Comparison of ENCODE assay signal across 17 cellular contexts in the genomic region with DNA sequence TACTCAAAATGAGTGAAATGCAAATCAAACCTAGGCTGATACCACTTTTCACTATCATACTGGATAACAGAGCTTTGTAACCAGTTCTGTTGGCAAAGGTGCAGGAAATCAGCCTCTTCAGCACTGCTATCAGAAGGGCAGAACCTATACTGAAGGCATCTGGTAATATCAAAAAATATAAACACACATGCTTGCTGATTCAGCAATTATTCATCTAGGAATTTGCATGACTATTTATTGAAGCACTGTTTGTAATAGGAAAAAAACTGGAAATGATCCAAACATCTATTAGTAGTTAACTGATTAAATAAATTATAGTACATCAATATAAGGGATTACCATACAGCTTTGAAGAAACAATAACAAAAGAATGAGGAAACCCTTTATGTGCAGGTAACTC. TPM values are rescaled to one million over a fixed set of nuclear protein-coding genes. Genes with fewer than 3 reads are reported as not detected.
"Had no signal": no experiment of that assay in that cellular context is flagged by ENCODE, and none has a peak within 500 bp of the region (broad histone marks: within the 10 kb centered on the region; RNA-seq: fewer than 3 reads in every experiment).

No MANE protein-coding gene starts in this region.

- ATAC-seq: activated CD8-positive, alpha-beta memory T cell treated with anti-CD3 and anti-CD28 coated beads, Interleukin-2, amount 10 ng/mL, durations not matched to agents 7 days and 5 days had no signal

- H3K27me3 ChIP-seq: colonic mucosa, esophagus squamous epithelium, vagina had no signal

- H3K4me1 ChIP-seq: colonic mucosa, vagina had no signal

- H3K27ac ChIP-seq: colonic mucosa, esophagus squamous epithelium, skin epidermis, vagina had no signal

- FAIRE-seq: islet of Langerhans had no signal

- H3K36me3 ChIP-seq: colonic mucosa, esophagus squamous epithelium, vagina had no signal

- DNase-seq: activated B cell treated with CpG ODN at 0.5 μM for 24 hours; activated CD4-positive, alpha-beta memory T cell treated with anti-CD3 and anti-CD28 coated beads, Interleukin-2, amount 10 ng/mL, durations not matched to agents 7 days and 5 days; activated CD4-positive, alpha-beta T cell treated with anti-CD3 and anti-CD28 coated beads for 4 hours; activated CD8-positive, alpha-beta memory T cell treated with anti-CD3 and anti-CD28 coated beads, Interleukin-2, amount 10 ng/mL, durations not matched to agents 7 days and 5 days; activated naive CD4-positive, alpha-beta T cell; activated naive CD8-positive, alpha-beta T cell treated with anti-CD3 and anti-CD28 coated beads, Interleukin-2, amount 10 ng/mL, durations not matched to agents 7 days and 5 days; central memory CD4-positive, alpha-beta T cell; colonic mucosa; esophagus squamous epithelium; hippocampal formation; midbrain; stimulated activated CD4-positive, alpha-beta T cell treated with anti-CD3 and anti-CD28 coated beads, Interleukin-15, amount 100 ng/mL, for 24 hours; stimulated activated CD4-positive, alpha-beta T cell treated with anti-CD3 and anti-CD28 coated beads, Interleukin-2, amount 100 ng/mL, for 48 hours; trophoblast cell had no signal

- H3K4me3 ChIP-seq: colonic mucosa, esophagus squamous epithelium, skin epidermis, vagina had no signal

- H3K9me3 ChIP-seq: colonic mucosa, esophagus squamous epithelium, vagina had no signal

RNA-seq across cellular contexts. Expression of gene ARHGAP29, which starts 21.4 kb away (rescaled TPM):
- total RNA-seq: activated B cell treated with CpG ODN at 0.5 μM for 24 hours; activated CD8-positive, alpha-beta memory T cell treated with anti-CD3 and anti-CD28 coated beads, Interleukin-2, amount 10 ng/mL, durations not matched to agents 7 days and 5 days; activated naive CD8-positive, alpha-beta T cell treated with anti-CD3 and anti-CD28 coated beads, Interleukin-2, amount 10 ng/mL, durations not matched to agents 7 days and 5 days had no signal
